16 cellular contexts compared by ENCODE assay signal in the genomic region with DNA sequence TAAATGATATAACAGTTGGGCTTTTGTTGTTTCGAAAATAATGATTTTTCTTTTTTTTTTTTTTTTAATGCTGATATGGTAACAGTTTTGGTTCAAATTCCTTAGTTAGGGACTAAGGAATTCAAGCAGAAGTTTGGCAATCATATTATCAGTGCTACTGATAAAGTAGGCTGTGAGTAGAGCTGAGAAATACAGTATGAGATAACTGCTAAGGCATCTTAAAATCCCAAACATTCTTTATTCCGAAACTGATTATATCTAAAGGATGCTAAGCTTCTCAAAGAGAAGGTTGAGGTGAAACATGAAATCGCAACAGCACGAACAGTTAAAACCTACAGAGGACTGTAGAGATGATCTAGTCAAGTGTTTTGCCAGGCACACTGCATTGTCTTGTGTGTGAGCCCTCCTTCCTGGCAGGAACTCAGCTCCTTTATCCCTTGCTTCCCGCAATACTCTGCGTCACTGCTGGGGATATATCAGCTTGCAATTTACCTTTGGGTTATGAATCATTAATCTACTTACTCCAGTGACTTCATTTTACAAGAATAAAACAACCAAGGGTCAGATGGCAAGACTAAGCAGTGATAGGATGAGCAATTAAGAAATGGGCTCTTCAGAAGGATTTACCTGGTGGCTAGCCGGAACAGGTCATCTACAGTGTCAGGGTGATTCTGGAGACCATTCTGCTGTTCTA. TPM values are rescaled to one million over a fixed set of nuclear protein-coding genes. Genes with fewer than 3 reads are reported as not detected.
A peak's percentile ranks its signal among the peaks of the same experiment; 100 is the strongest.
DNase-seq lines count a peak whose midpoint lies in the region.
"Had no signal": no experiment of that assay in that cellular context is flagged by ENCODE, and none has a peak within 500 bp of the region (broad histone marks: within the 10 kb centered on the region; RNA-seq: fewer than 3 reads in every experiment).

No MANE protein-coding gene starts in this region.

- no peak overlapping the region for H3K4me2 ChIP-seq in trophoblast cell (ENCODE audit: low read length)

- no peak overlapping the region for H2BK5ac ChIP-seq in trophoblast cell (ENCODE audit: low read depth, low read length, poor library complexity)

- no peak overlapping the region for H4K8ac ChIP-seq in trophoblast cell (ENCODE audit: low read depth, low read length)

- H3K36me3 ChIP-seq in trophoblast cell (ENCODE audit: control insufficient read depth in 1 of 2, insufficient read depth in 2 of 2, low read length in 2 of 2): peaks cover 23 to 44% of the 10 kb centered on the region in 2 experiments

- no peaks in the 10 kb centered on the region for H3K9me3 ChIP-seq in trophoblast cell (ENCODE audit: insufficient read depth, low read depth, low read length)
- H3K9me3 ChIP-seq: HAP-1, left ventricle myocardium inferior had no signal

- H3K23ac ChIP-seq in trophoblast cell (ENCODE audit: low read length): no peak overlapping the region

- no peak overlapping the region for H3K4me3 ChIP-seq in trophoblast cell (ENCODE audit: low read depth, low read length)
- H3K4me3 ChIP-seq: HAP-1, left ventricle myocardium inferior had no signal

- WGBS in trophoblast cell (ENCODE audit: extremely low coverage, insufficient coverage, insufficient read length): no CpG with 5 or more reads among the region's 7 CpGs

- no peak overlapping the region for H3K9ac ChIP-seq in trophoblast cell (ENCODE audit: low read length)

- no peak overlapping the region for H3K27ac ChIP-seq in trophoblast cell (ENCODE audit: low read depth, low read length)
- H3K27ac ChIP-seq: left ventricle myocardium inferior had no signal

- no peaks in the 10 kb centered on the region for H3K79me2 ChIP-seq in trophoblast cell (ENCODE audit: control insufficient read depth, insufficient read depth, low read length, poor library complexity)

- DNase-seq in NCI-H226 (peak; percentile 96), astrocyte of the hippocampus (ENCODE audit: low read depth, low spot score) (peak; percentile 29), glomerular visceral epithelial cell (ENCODE audit: extremely low spot score) (peak; percentile 77), trophoblast cell (peak; percentile 27 to 78), dedifferentiated amniotic fluid mesenchymal stem cell (ENCODE audit: extremely low spot score) (no peak), SHP77 (lab: John Stamatoyannopoulos, UW) (no peak), hippocampal formation (lab: John Stamatoyannopoulos, UW) (no peak)
- DNase-seq: activated naive CD8-positive, alpha-beta T cell treated with anti-CD3 and anti-CD28 coated beads for 36 hours; cortex of kidney; left ventricle myocardium inferior; NCI-H1092; NCI-H2029 treated with DMSO at 0.1 percent for 48 hours; NCI-H526; retina; stimulated activated CD4-positive, alpha-beta T cell treated with anti-CD3 and anti-CD28 coated beads, Interleukin-12 subunit alpha, Interleukin-12 subunit beta, amount 100 ng/mL, for 4 hours had no signal

- no peak overlapping the region for H2AK5ac ChIP-seq in trophoblast cell (ENCODE audit: low read length)

- H3K4me1 ChIP-seq in trophoblast cell (ENCODE audit: control insufficient read depth in 1 of 2, insufficient read depth in 2 of 2, low read length in 2 of 2): no peaks in the 10 kb centered on the region
- H3K4me1 ChIP-seq: HAP-1, left ventricle myocardium inferior had no signal

- no peak overlapping the region for H4K12ac ChIP-seq in trophoblast cell (ENCODE audit: low read depth, low read length)

- H4K91ac ChIP-seq in trophoblast cell (ENCODE audit: low read depth, low read length): no peak overlapping the region

- H3K79me1 ChIP-seq in trophoblast cell (ENCODE audit: low read length): no peaks in the 10 kb centered on the region

- no peak overlapping the region for H3K18ac ChIP-seq in trophoblast cell (ENCODE audit: low read length)

- H2AFZ ChIP-seq in trophoblast cell (ENCODE audit: insufficient read depth, low read length, poor library complexity): no peak overlapping the region

- no peak overlapping the region for H2BK120ac ChIP-seq in trophoblast cell (ENCODE audit: insufficient read depth, low read length, poor library complexity)

- H3K14ac ChIP-seq in trophoblast cell (ENCODE audit: low read length): no peak overlapping the region

- H2BK12ac ChIP-seq in trophoblast cell (ENCODE audit: low read length): no peak overlapping the region

- no peak overlapping the region for H3K4ac ChIP-seq in trophoblast cell (ENCODE audit: low read depth, low read length)

- H3K27me3 ChIP-seq in trophoblast cell (ENCODE audit: insufficient read depth, low read length): no peaks in the 10 kb centered on the region

RNA-seq across cellular contexts. Expression of a gene that starts 36.7 kb away (rescaled TPM):
- polyA plus RNA-seq in trophoblast cell (2013): 0.56 and 0.66 TPM in 2 replicates

Comparison
In these comparisons a context has a peak if more than half of its experiments do, and no peak if none do; other contexts are left out.
1. DNase-seq: peak in NCI-H226 (single experiment), astrocyte of the hippocampus (single experiment), glomerular visceral epithelial cell (single experiment) and trophoblast cell (2 of 2); none in dedifferentiated amniotic fluid mesenchymal stem cell (single experiment), SHP77 (0 of 2) and hippocampal formation (0 of 2).